In genomic region chr18:63208676-63209075, GRCh38 we compare ENCODE assay signal across 14 cellular contexts.
DNase-seq lines count a peak whose midpoint lies in the region; ATAC-seq, FAIRE-seq and TF ChIP-seq lines count a peak whose summit lies in the region.
"Had no signal": no experiment of that assay in that cellular context is flagged by ENCODE, and none has a peak within 500 bp of the region (broad histone marks: within the 10 kb centered on the region; RNA-seq: fewer than 3 reads in every experiment).

No MANE protein-coding gene starts in this region.

- H3K4me1 Mint-ChIP-seq in CD8-positive, alpha-beta memory T cell = peaks cover 88 to 99% (median 98%) of the 10 kb centered on the region in 3 donors
- H3K4me1 Mint-ChIP-seq in effector memory CD8-positive, alpha-beta T cell (ENCODE audit: low read depth in 2 of 2) = peaks cover 76 to 86% of the 10 kb centered on the region in 2 donors

- BruUV-seq in OCI-LY7 (replicated peaks; lab: Mats Ljungman, UMichigan) = no TSS peak

- no peaks in the 10 kb centered on the region for H3K9me3 ChIP-seq in CD8-positive, alpha-beta memory T cell (ENCODE audit: low read length)
- no peaks in the 10 kb centered on the region for H3K9me3 ChIP-seq in OCI-LY7 (ENCODE audit: low read length)
- H3K9me3 ChIP-seq in SJCRH30 (replicated peaks) = no peaks in the 10 kb centered on the region

- no peak overlapping the region for H3K27ac ChIP-seq in CD8-positive, alpha-beta memory T cell (ENCODE audit: low read depth, low read length)
- H3K27ac ChIP-seq in OCI-LY7 (ENCODE audit: low read depth, low read length, poor library complexity, severe bottlenecking) (no peak overlapping the region), SJCRH30 (no peak overlapping the region)
- H3K27ac ChIP-seq: RWPE1 had no signal

- intact Hi-C loops in OCI-LY7 (cut with micrococcal nuclease; ENCODE audit: unreplicated experiment) = loop anchor here (5.0 kb wide), 2 partner anchors 51 to 109 kb away; partner anchors contain the start of gene BCL2

- no peaks in the 10 kb centered on the region for H3K27me3 ChIP-seq in CD8-positive, alpha-beta memory T cell (ENCODE audit: insufficient read depth, low read length, poor library complexity, severe bottlenecking)
- H3K27me3 ChIP-seq in SJCRH30 = no peaks in the 10 kb centered on the region

- H3K4me3 Mint-ChIP-seq in CD8-positive, alpha-beta memory T cell = peak overlapping the region in 6 of 7 donors; percentile 35 to 83 (median 57)
- H3K4me3 Mint-ChIP-seq in effector memory CD8-positive, alpha-beta T cell = peak overlapping the region; percentile 47 to 67

- H3K4me2 ChIP-seq in OCI-LY7 (ENCODE audit: low read length) = peak overlapping the region; percentile 56; the same call in 1 of the 2 replicates

- ATAC-seq in effector memory CD8-positive, alpha-beta T cell (replicated peaks) = no peak
- ATAC-seq in GM18520 (IDR thresholded peaks at IDR 0.05; ENCODE audit: unreplicated experiment) = no peak

- H2AFZ ChIP-seq in OCI-LY7 (ENCODE audit: low read length) = no peak overlapping the region

- no peak for FAIRE-seq in RCC 7860 (lab: Jason Lieb, UNC)
- FAIRE-seq: colon had no signal

- no peaks in the 10 kb centered on the region for H3K79me2 ChIP-seq in OCI-LY7 (ENCODE audit: insufficient read depth, low read depth, low read length)

- H3K36me3 Mint-ChIP-seq in CD8-positive, alpha-beta memory T cell = peaks cover 0 to 12% (median 5%) of the 10 kb centered on the region in 3 donors
- no peaks in the 10 kb centered on the region for H3K36me3 Mint-ChIP-seq in effector memory CD8-positive, alpha-beta T cell (ENCODE audit: insufficient read depth)

- DNase-seq in NCI-H510A treated with DMSO at 0.1 percent for 48 hours (lab: John Stamatoyannopoulos, UW) = peak; percentile 76
- DNase-seq in NCI-H510A (lab: John Stamatoyannopoulos, UW) = no peak
- DNase-seq in CD8-positive, alpha-beta memory T cell = no peak
- DNase-seq in OCI-LY7 (ENCODE audit: low spot score) = no peak
- DNase-seq in effector memory CD8-positive, alpha-beta T cell = no peak
- DNase-seq in RCC 7860 (ENCODE audit: low spot score) = no peak
- no peak for DNase-seq in SJCRH30
- DNase-seq: activated effector memory CD4-positive, alpha-beta T cell treated with Interleukin-2 at 50 U/mL for 16 hours; KBM-7; NCI-H2081 treated with DMSO at 0.1 percent for 48 hours had no signal

- no peaks in the 10 kb centered on the region for H3K36me3 ChIP-seq in CD8-positive, alpha-beta memory T cell (ENCODE audit: insufficient read depth, low read length)
- no peaks in the 10 kb centered on the region for H3K36me3 ChIP-seq in OCI-LY7 (ENCODE audit: insufficient read depth, low read length)
- no peaks in the 10 kb centered on the region for H3K36me3 ChIP-seq in SJCRH30

- no peaks in the 10 kb centered on the region for H3K27me3 Mint-ChIP-seq in CD8-positive, alpha-beta memory T cell
- no peaks in the 10 kb centered on the region for H3K27me3 Mint-ChIP-seq in effector memory CD8-positive, alpha-beta T cell

- no peak for TF ChIP-seq CTCF in OCI-LY7 (conservative IDR thresholded peaks at IDR 0.05; ENCODE audit: low read length)

- POLR2A ChIA-PET in CD8-positive, alpha-beta memory T cell (lab: Charles Lee) = no interaction called here
- POLR2A ChIA-PET in OCI-LY7 (lab: Charles Lee) = no interaction called here

- no peaks in the 10 kb centered on the region for H3K9me2 ChIP-seq in OCI-LY7 (ENCODE audit: insufficient read depth, low read length)

- H3K4me1 ChIP-seq in CD8-positive, alpha-beta memory T cell (ENCODE audit: insufficient read depth, low read length) = peaks cover 99% of the 10 kb centered on the region
- H3K4me1 ChIP-seq in OCI-LY7 (ENCODE audit: insufficient read depth, low read length, poor library complexity, severe bottlenecking) (peaks cover 39% of the 10 kb centered on the region), SJCRH30 (no peaks in the 10 kb centered on the region; the same call in 1 of the 2 replicates)

- H4K20me1 ChIP-seq in OCI-LY7 (ENCODE audit: insufficient read depth, low read length) = no peaks in the 10 kb centered on the region

- peak overlapping the region; percentile 16 for H3K4me3 ChIP-seq in CD8-positive, alpha-beta memory T cell (ENCODE audit: low read length)
- no peak overlapping the region for H3K4me3 ChIP-seq in OCI-LY7 (ENCODE audit: low read depth, low read length, poor library complexity, severe bottlenecking)
- H3K4me3 ChIP-seq in SJCRH30 = no peak overlapping the region

- H3K9me3 Mint-ChIP-seq in CD8-positive, alpha-beta memory T cell = no peaks in the 10 kb centered on the region
- no peaks in the 10 kb centered on the region for H3K9me3 Mint-ChIP-seq in effector memory CD8-positive, alpha-beta T cell

- peak overlapping the region in 6 of 8 donors; percentile 67 to 90 (median 82) for H3K27ac Mint-ChIP-seq in CD8-positive, alpha-beta memory T cell
- peak overlapping the region; percentile 63 to 90 for H3K27ac Mint-ChIP-seq in effector memory CD8-positive, alpha-beta T cell
- H3K27ac Mint-ChIP-seq: progenitor cell of endocrine pancreas had no signal

- CTCF ChIA-PET in CD8-positive, alpha-beta memory T cell (lab: Charles Lee) = interaction anchor here (1.0 to 4.8 kb wide), 3 partner anchors 22 to 109 kb away, joined by 3 to 19 read pairs (median 7); no protein-coding TSS in a partner anchor
- CTCF ChIA-PET in OCI-LY7 (lab: Charles Lee; ENCODE audit: unreplicated experiment) = no interaction called here
